21 cellular contexts compared by ENCODE assay signal in genomic region chr19:50912727-50913716, GRCh38. TPM values are rescaled to one million over a fixed set of nuclear protein-coding genes. Genes with fewer than 3 reads are reported as not detected.
DNase-seq lines count a peak whose midpoint lies in the region; ATAC-seq, FAIRE-seq and TF ChIP-seq lines count a peak whose summit lies in the region.
"Had no signal": no experiment of that assay in that cellular context is flagged by ENCODE, and none has a peak within 500 bp of the region (broad histone marks: within the 10 kb centered on the region; RNA-seq: fewer than 3 reads in every experiment).

No MANE protein-coding gene starts in this region.

- no peak for TF ChIP-seq EP300 in H1 (IDR thresholded peaks at IDR 0.05; ENCODE audit: borderline replicate concordance in 1 of 2, low read depth in 2 of 2, low read length in 2 of 2)

- no peak overlapping the region for H3K27ac Mint-ChIP-seq in activated CD4-positive, alpha-beta T cell treated with anti-CD3 and anti-CD28 coated beads for 36 hours
- H3K27ac Mint-ChIP-seq: activated naive CD8-positive, alpha-beta T cell; CD8-positive, alpha-beta memory T cell had no signal

- peaks cover 0 to 12% (median 7%) of the 10 kb centered on the region in 4 experiments; a peak in 5 of 7 replicates for H3K4me1 ChIP-seq in H1 (replicated peaks in 1 of 4; ENCODE audit: control insufficient read depth in 3 of 4, insufficient read depth in 4 of 4, low read length in 3 of 4)
- H3K4me1 ChIP-seq: gastrocnemius medialis had no signal

- peaks cover 9% of the 10 kb centered on the region for H3K4me1 Mint-ChIP-seq in activated CD4-positive, alpha-beta T cell treated with anti-CD3 and anti-CD28 coated beads for 36 hours
- H3K4me1 Mint-ChIP-seq: central memory CD8-positive, alpha-beta T cell had no signal

- intact Hi-C loops in activated CD4-positive, alpha-beta T cell treated with anti-CD3 and anti-CD28 coated beads for 36 hours (cut with DNase I, micrococcal nuclease) = no loop called here

- no peak overlapping the region for H2BK5ac ChIP-seq in H1 (ENCODE audit: low read depth, low read length)

- DNase-seq in activated CD4-positive, alpha-beta T cell treated with anti-CD3 and anti-CD28 coated beads for 36 hours = peak; percentile 73
- no peak for DNase-seq in activated CD4-positive, alpha-beta T cell treated with anti-CD3 and anti-CD28 coated beads, Interleukin-2, amount 50 U/mL, for 1 hour
- DNase-seq in HK-2 (ENCODE audit: unreplicated experiment) (peak; percentile 29), H1 (ENCODE audit: low read depth in 1 of 2, low spot score in 2 of 2) (no peak), KBM-7 (no peak)
- peak; percentile 11 to 29 for DNase-seq in stimulated activated CD4-positive, alpha-beta T cell treated with anti-CD3 and anti-CD28 coated beads, Interleukin-4, amount 100 ng/mL, for 48 hours (ENCODE audit: low read depth in 2 of 2)
- DNase-seq: activated CD4-positive, alpha-beta T cell treated with anti-CD3 and anti-CD28 coated beads for 1 hour; CD8-positive, alpha-beta memory T cell; gastrocnemius medialis; GDM1; kidney glomerular epithelial cell; NCI-H187; NCI-H526; Peyer's patch; T-helper 1 cell had no signal

- no peak overlapping the region for H3K4ac ChIP-seq in H1 (replicated peaks; ENCODE audit: insufficient read length, low read depth, low read length)

- H3K9me3 ChIP-seq in H1 (ENCODE audit: insufficient read depth in 2 of 2, low read depth in 1 of 2, low read length in 1 of 2) = no peaks in the 10 kb centered on the region
- H3K9me3 ChIP-seq: gastrocnemius medialis, Peyer's patch had no signal

- H3K23ac ChIP-seq in H1 (ENCODE audit: insufficient read length) = no peak overlapping the region

- H3K9ac ChIP-seq in H1 (replicated peaks in 1 of 4; ENCODE audit: extremely low read depth in 1 of 4, low read depth in 3 of 4, low read length in 3 of 4) = no peak overlapping the region

- WGBS in H1 (ENCODE audit: extremely low coverage in 1 of 2, insufficient coverage in 1 of 2, insufficient read length in 1 of 2, insufficient replicate concordance in 2 of 2, low coverage in 1 of 2, low lambda C conversion rate in 2 of 2, missing lambda C conversion rate in 1 of 2), 2 experiments = 37% methylated on average over 12 of the region's 29 CpGs; no CpG with 5 or more reads in 1 of the 2 experiments

- H3K4me3 Mint-ChIP-seq in activated CD4-positive, alpha-beta T cell treated with anti-CD3 and anti-CD28 coated beads for 36 hours = no peak overlapping the region
- H3K4me3 Mint-ChIP-seq: activated naive CD8-positive, alpha-beta T cell; CD8-positive, alpha-beta memory T cell; central memory CD8-positive, alpha-beta T cell had no signal

- no peak overlapping the region for H2AK5ac ChIP-seq in H1 (ENCODE audit: low read depth, low read length)

- H3K79me2 ChIP-seq in H1 (ENCODE audit: control insufficient read depth in 1 of 2, insufficient read depth in 2 of 2, low read length in 2 of 2) = no peaks in the 10 kb centered on the region

- no peak overlapping the region for H3K14ac ChIP-seq in H1 (ENCODE audit: insufficient read length)

- in situ Hi-C loops in KBM-7 (cut with MboI; ENCODE audit: low pct_unique_long_range_greater_than_20kb, low sequenced_read_pairs) = no loop called here

- H4K5ac ChIP-seq in H1 (ENCODE audit: insufficient read length, low read depth, low read length) = no peak overlapping the region

- H3K27me3 Mint-ChIP-seq in activated CD4-positive, alpha-beta T cell treated with anti-CD3 and anti-CD28 coated beads for 36 hours = peaks cover 37% of the 10 kb centered on the region

- TF ChIP-seq CTCF in H1 (IDR thresholded peaks at IDR 0.05; ENCODE audit: control extremely low read depth in 1 of 3, insufficient read depth in 1 of 3, low read depth in 1 of 3, low read length in 3 of 3) = no peak

- CTCF ChIA-PET in activated CD4-positive, alpha-beta T cell treated with anti-CD3 and anti-CD28 coated beads for 36 hours (lab: Charles Lee) = no interaction called here
- CTCF ChIA-PET in H1 (lab: Charles Lee; ENCODE audit: partially characterized antibody) = interaction anchor here (2.3 kb wide), 1 partner anchor 9 kb away, joined by 17 read pairs; no protein-coding TSS in a partner anchor

- peak overlapping the region; percentile 80 to 91 for H3K4me2 ChIP-seq in H1 (ENCODE audit: insufficient read depth in 1 of 2, low read depth in 2 of 2, low read length in 2 of 2)

- H3K56ac ChIP-seq in H1 (replicated peaks; ENCODE audit: insufficient read length, low read depth, low read length) = no peak overlapping the region

- H3K4me3 ChIP-seq in H1 (ENCODE audit: extremely low read depth in 1 of 4, insufficient read depth in 2 of 4, low read depth in 3 of 4, low read length in 4 of 4) = peak overlapping the region; percentile 12 to 55 (median 20); a peak in 6 of 8 replicates
- H3K4me3 ChIP-seq: gastrocnemius medialis, Peyer's patch had no signal

- no peak overlapping the region for H2BK12ac ChIP-seq in H1 (ENCODE audit: low read depth, low read length)

- no peaks in the 10 kb centered on the region for H3K36me3 Mint-ChIP-seq in activated CD4-positive, alpha-beta T cell treated with anti-CD3 and anti-CD28 coated beads for 36 hours (ENCODE audit: low read depth)
- H3K36me3 Mint-ChIP-seq: activated naive CD8-positive, alpha-beta T cell; CD8-positive, alpha-beta memory T cell had no signal

- no peak overlapping the region for H4K91ac ChIP-seq in H1 (replicated peaks; ENCODE audit: insufficient read length, low read length)

- no peak overlapping the region for H2BK15ac ChIP-seq in H1 (ENCODE audit: low read length)

- H3K23me2 ChIP-seq in H1 (ENCODE audit: low read depth, low read length) = peaks cover 16% of the 10 kb centered on the region

- no peaks in the 10 kb centered on the region for H3K36me3 ChIP-seq in H1 (ENCODE audit: control insufficient read depth in 2 of 4, insufficient read depth in 4 of 4, low read length in 3 of 4)
- H3K36me3 ChIP-seq: gastrocnemius medialis, Peyer's patch had no signal

- H3K27me3 ChIP-seq in H1 (replicated peaks in 1 of 4; ENCODE audit: control insufficient read depth in 3 of 4, extremely low read depth in 1 of 4, insufficient read depth in 3 of 4, low read length in 3 of 4) = peaks cover 21 to 42% (median 33%) of the 10 kb centered on the region in 4 experiments

- no peak for TF ChIP-seq RAD21 in H1 (IDR thresholded peaks at IDR 0.05 in 1 of 2, conservative IDR thresholded peaks at IDR 0.05 in 1 of 2; ENCODE audit: low read depth in 2 of 2, low read length in 2 of 2)

- H3K27ac ChIP-seq in H1 (ENCODE audit: low read depth, low read length) = no peak overlapping the region
- H3K27ac ChIP-seq: gastrocnemius medialis, Peyer's patch had no signal

- H2AFZ ChIP-seq in H1 (ENCODE audit: low read length) = peak overlapping the region; percentile 56; the same call in 1 of the 2 replicates

- H2BK20ac ChIP-seq in H1 (ENCODE audit: low read length) = no peak overlapping the region

- no peak overlapping the region for H2BK120ac ChIP-seq in H1 (replicated peaks; ENCODE audit: low read depth, low read length)

- ATAC-seq in activated CD4-positive, alpha-beta T cell treated with anti-CD3 and anti-CD28 coated beads for 36 hours = peak; percentile 73
- ATAC-seq in HG02885 (IDR thresholded peaks at IDR 0.05; ENCODE audit: poor library complexity, unreplicated experiment) (no peak), HG03135 (IDR thresholded peaks at IDR 0.05; ENCODE audit: unreplicated experiment) (no peak)
- ATAC-seq: gastrocnemius medialis had no signal

- peak overlapping the region; percentile 84 for H4K8ac ChIP-seq in H1 (ENCODE audit: extremely low read depth, insufficient read depth, low read length)

- no peak for TF ChIP-seq POLR2A in H1 (IDR thresholded peaks at IDR 0.05; ENCODE audit: control extremely low read depth in 1 of 2, low read depth in 2 of 2, low read length in 2 of 2)

- no peaks in the 10 kb centered on the region for H3K79me1 ChIP-seq in H1 (ENCODE audit: low read depth, low read length)

- no peak overlapping the region; the same call in 1 of the 2 replicates for H3K18ac ChIP-seq in H1 (ENCODE audit: extremely low read depth, low read length)

- peaks cover 0 to 2% of the 10 kb centered on the region in 2 experiments for H4K20me1 ChIP-seq in H1 (replicated peaks in 1 of 2; ENCODE audit: control insufficient read depth in 1 of 2, insufficient read depth in 2 of 2, low read length in 2 of 2)

- POLR2A ChIA-PET in activated CD4-positive, alpha-beta T cell treated with anti-CD3 and anti-CD28 coated beads for 36 hours (lab: Charles Lee) = interaction anchor here (1.1 kb wide), 1 partner anchor 9 kb away, joined by 4 read pairs; no protein-coding TSS in a partner anchor
- POLR2A ChIA-PET in H1 (lab: Charles Lee; ENCODE audit: partially characterized antibody) = interaction anchor here (5.3 kb wide), 1 partner anchor 110 kb away, joined by 36 read pairs; no protein-coding TSS in a partner anchor

- no peak for FAIRE-seq in H1 (lab: Jason Lieb, UNC)
- FAIRE-seq: A204.1, endometrium had no signal

- H3K9me3 Mint-ChIP-seq in activated CD4-positive, alpha-beta T cell treated with anti-CD3 and anti-CD28 coated beads for 36 hours (ENCODE audit: low read depth) = no peaks in the 10 kb centered on the region
- H3K9me3 Mint-ChIP-seq: central memory CD8-positive, alpha-beta T cell had no signal

RNA-seq across cellular contexts. Expression of gene KLK4, which starts 1.8 kb away (rescaled TPM):
- total RNA-seq in activated CD4-positive, alpha-beta T cell treated with anti-CD3 and anti-CD28 coated beads for 36 hours = not detected
- 1.3 TPM in 1 of 2 replicates, not detected in the other for total RNA-seq in H1 (2021; fragmentation: NEBNext Ultra II Directional; extraction: Animal tissue kit (Norgen Biotek cat#: 25700))
- 0.44 and 6.8 TPM in 2 replicates for polyA plus RNA-seq in H1 (2011; rRNA removed)
- polyA plus RNA-seq in H1 (2011; cell fraction: cytosol; rRNA removed) = 0.41 TPM
- 2.3 TPM for polyA plus RNA-seq in H1 (2011; cell fraction: nucleus; rRNA removed)
- 0.20 to 1.7 TPM (median 0.57 TPM) in 4 replicates for polyA plus RNA-seq in H1 (2012, experiment 1 of 2)
- not detected for polyA plus RNA-seq in H1 (2012, experiment 2 of 2)
- 0.91 TPM for polyA plus RNA-seq in H1 (2013, experiment 1 of 2)
- polyA plus RNA-seq in H1 (2013, experiment 2 of 2) = 0.77 TPM
- 0.82 TPM in 1 of 2 replicates, not detected in the other for polyA minus RNA-seq in H1 (2011; rRNA and poly(A)+ RNA removed)
- not detected for polyA minus RNA-seq in H1 (2011; cell fraction: cytosol; rRNA and poly(A)+ RNA removed)
- polyA minus RNA-seq in H1 (2011; cell fraction: nucleus; rRNA and poly(A)+ RNA removed) = not detected
- total RNA-seq: CD8-positive, alpha-beta memory T cell; gastrocnemius medialis had no signal
- polyA plus RNA-seq: CD8-positive, alpha-beta memory T cell had no signal

RNA-seq across cellular contexts. Expression of gene KLK2, which starts 39.8 kb away (rescaled TPM):
- total RNA-seq in activated CD4-positive, alpha-beta T cell treated with anti-CD3 and anti-CD28 coated beads for 36 hours = not detected
- total RNA-seq in H1 (2021; fragmentation: NEBNext Ultra II Directional; extraction: Animal tissue kit (Norgen Biotek cat#: 25700)) = not detected in 2 replicates
- polyA plus RNA-seq in H1 (2011; rRNA removed) = 0.20 and 0.36 TPM in 2 replicates
- polyA plus RNA-seq in H1 (2011; cell fraction: cytosol; rRNA removed) = 0.59 TPM
- polyA plus RNA-seq in H1 (2011; cell fraction: nucleus; rRNA removed) = 0.57 TPM
- 0.30 to 0.33 TPM in 2 of 4 replicates, not detected in the others for polyA plus RNA-seq in H1 (2012, experiment 1 of 2)
- polyA plus RNA-seq in H1 (2012, experiment 2 of 2) = 0.55 TPM
- polyA plus RNA-seq in H1 (2013, experiment 1 of 2) = 0.04 TPM
- 0.11 TPM for polyA plus RNA-seq in H1 (2013, experiment 2 of 2)
- polyA minus RNA-seq in H1 (2011; rRNA and poly(A)+ RNA removed) = not detected in 2 replicates
- not detected for polyA minus RNA-seq in H1 (2011; cell fraction: cytosol; rRNA and poly(A)+ RNA removed)
- polyA minus RNA-seq in H1 (2011; cell fraction: nucleus; rRNA and poly(A)+ RNA removed) = not detected
- total RNA-seq: CD8-positive, alpha-beta memory T cell; gastrocnemius medialis; Peyer's patch had no signal
- polyA plus RNA-seq: CD8-positive, alpha-beta memory T cell had no signal

RNA-seq across cellular contexts. Expression of gene KLK5, which starts 39.8 kb away (rescaled TPM):
- not detected for total RNA-seq in activated CD4-positive, alpha-beta T cell treated with anti-CD3 and anti-CD28 coated beads for 36 hours
- 0.55 and 0.76 TPM in 2 replicates for total RNA-seq in H1 (2021; fragmentation: NEBNext Ultra II Directional; extraction: Animal tissue kit (Norgen Biotek cat#: 25700))
- 1.7 and 2.0 TPM in 2 replicates for polyA plus RNA-seq in H1 (2011; rRNA removed)
- 1.2 TPM for polyA plus RNA-seq in H1 (2011; cell fraction: cytosol; rRNA removed)
- 1.1 TPM for polyA plus RNA-seq in H1 (2011; cell fraction: nucleus; rRNA removed)
- 0.34 to 0.86 TPM (median 0.69 TPM) in 4 replicates for polyA plus RNA-seq in H1 (2012, experiment 1 of 2)
- 0.63 TPM for polyA plus RNA-seq in H1 (2012, experiment 2 of 2)
- 0.73 TPM for polyA plus RNA-seq in H1 (2013, experiment 1 of 2)
- polyA plus RNA-seq in H1 (2013, experiment 2 of 2) = 0.77 TPM
- polyA minus RNA-seq in H1 (2011; rRNA and poly(A)+ RNA removed) = 0.25 and 0.78 TPM in 2 replicates
- polyA minus RNA-seq in H1 (2011; cell fraction: cytosol; rRNA and poly(A)+ RNA removed) = not detected
- polyA minus RNA-seq in H1 (2011; cell fraction: nucleus; rRNA and poly(A)+ RNA removed) = not detected
- total RNA-seq: CD8-positive, alpha-beta memory T cell; gastrocnemius medialis; Peyer's patch had no signal
- polyA plus RNA-seq: CD8-positive, alpha-beta memory T cell had no signal

RNA-seq across cellular contexts. Expression of gene KLK6, which starts 56.4 kb away (rescaled TPM):
- total RNA-seq in activated CD4-positive, alpha-beta T cell treated with anti-CD3 and anti-CD28 coated beads for 36 hours = not detected
- total RNA-seq in H1 (2021; fragmentation: NEBNext Ultra II Directional; extraction: Animal tissue kit (Norgen Biotek cat#: 25700)) = 0.55 and 0.69 TPM in 2 replicates
- 2.6 and 3.2 TPM in 2 replicates for polyA plus RNA-seq in H1 (2011; rRNA removed)
- 2.5 TPM for polyA plus RNA-seq in H1 (2011; cell fraction: cytosol; rRNA removed)
- polyA plus RNA-seq in H1 (2011; cell fraction: nucleus; rRNA removed) = 1.7 TPM
- polyA plus RNA-seq in H1 (2012, experiment 1 of 2) = 1.3 to 2.5 TPM (median 2.3 TPM) in 4 replicates
- polyA plus RNA-seq in H1 (2012, experiment 2 of 2) = 2.4 TPM
- polyA plus RNA-seq in H1 (2013, experiment 1 of 2) = 1.4 TPM
- polyA plus RNA-seq in H1 (2013, experiment 2 of 2) = 1.8 TPM
- 1.3 and 2.0 TPM in 2 replicates for polyA minus RNA-seq in H1 (2011; rRNA and poly(A)+ RNA removed)
- not detected for polyA minus RNA-seq in H1 (2011; cell fraction: cytosol; rRNA and poly(A)+ RNA removed)
- polyA minus RNA-seq in H1 (2011; cell fraction: nucleus; rRNA and poly(A)+ RNA removed) = 0.60 TPM
- total RNA-seq: CD8-positive, alpha-beta memory T cell; gastrocnemius medialis; Peyer's patch had no signal
- polyA plus RNA-seq: CD8-positive, alpha-beta memory T cell had no signal

RNA-seq across cellular contexts. Expression of gene KLK3, which starts 58.3 kb away (rescaled TPM):
- not detected for total RNA-seq in activated CD4-positive, alpha-beta T cell treated with anti-CD3 and anti-CD28 coated beads for 36 hours
- not detected in 2 replicates for total RNA-seq in H1 (2021; fragmentation: NEBNext Ultra II Directional; extraction: Animal tissue kit (Norgen Biotek cat#: 25700))
- 0.08 and 0.25 TPM in 2 replicates for polyA plus RNA-seq in H1 (2011; rRNA removed)
- 0.13 TPM for polyA plus RNA-seq in H1 (2011; cell fraction: cytosol; rRNA removed)
- polyA plus RNA-seq in H1 (2011; cell fraction: nucleus; rRNA removed) = 0.86 TPM
- 0.15 TPM in 1 of 4 replicates, not detected in the others for polyA plus RNA-seq in H1 (2012, experiment 1 of 2)
- polyA plus RNA-seq in H1 (2012, experiment 2 of 2) = not detected
- polyA plus RNA-seq in H1 (2013, experiment 1 of 2) = 0.04 TPM
- polyA plus RNA-seq in H1 (2013, experiment 2 of 2) = 0.06 TPM
- 0.61 and 0.69 TPM in 2 replicates for polyA minus RNA-seq in H1 (2011; rRNA and poly(A)+ RNA removed)
- not detected for polyA minus RNA-seq in H1 (2011; cell fraction: cytosol; rRNA and poly(A)+ RNA removed)
- not detected for polyA minus RNA-seq in H1 (2011; cell fraction: nucleus; rRNA and poly(A)+ RNA removed)
- total RNA-seq: CD8-positive, alpha-beta memory T cell; gastrocnemius medialis had no signal
- polyA plus RNA-seq: CD8-positive, alpha-beta memory T cell had no signal

Comparison
In these comparisons a context has a peak if more than half of its experiments do, and no peak if none do; other contexts are left out.
1. DNase-seq: peak in activated CD4-positive, alpha-beta T cell treated with anti-CD3 and anti-CD28 coated beads for 36 hours (single experiment), HK-2 (single experiment) and stimulated activated CD4-positive, alpha-beta T cell treated with anti-CD3 and anti-CD28 coated beads, Interleukin-4, amount 100 ng/mL, for 48 hours (2 of 2); none in activated CD4-positive, alpha-beta T cell treated with anti-CD3 and anti-CD28 coated beads, Interleukin-2, amount 50 U/mL, for 1 hour (single experiment), H1 (0 of 2) and KBM-7 (single experiment).